In genomic region chr2:47178359-47178758, GRCh38 we compare ENCODE assay signal across 22 cellular contexts. TPM values are rescaled to one million over a fixed set of nuclear protein-coding genes. Genes with fewer than 3 reads are reported as not detected.
"Had no signal": no experiment of that assay in that cellular context is flagged by ENCODE, and none has a peak within 500 bp of the region (broad histone marks: within the 10 kb centered on the region; RNA-seq: fewer than 3 reads in every experiment).

No MANE protein-coding gene starts in this region.

- H3K27me3 Mint-ChIP-seq: activated B cell treated with CpG ODN at 0.5 μM for 24 hours; activated CD8-positive, alpha-beta T cell treated with anti-CD3 and anti-CD28 coated beads for 36 hours; activated T-helper 17 cell treated with anti-CD3 and anti-CD28 coated beads, Interleukin-2, amount 50 U/mL, for 72 hours; memory B cell had no signal

- H3K9me3 ChIP-seq: mucosa of descending colon, tibial artery had no signal

- H3K27ac Mint-ChIP-seq: activated naive CD4-positive, alpha-beta T cell treated with anti-CD3 and anti-CD28 coated beads, Interleukin-2, amount 10 ng/mL, durations not matched to agents 7 days and 5 days; activated T-helper 17 cell treated with anti-CD3 and anti-CD28 coated beads, Interleukin-2, amount 50 U/mL, for 72 hours had no signal

- ATAC-seq: activated CD8-positive, alpha-beta T cell treated with anti-CD3 and anti-CD28 coated beads for 36 hours; activated T-helper 17 cell treated with anti-CD3 and anti-CD28 coated beads, Interleukin-2, amount 50 U/mL, for 72 hours; mucosa of descending colon; stimulated activated naive CD8-positive, alpha-beta T cell treated with anti-CD3 and anti-CD28 coated beads, Interleukin-15, Interleukin-2, amounts not matched to agents 100 U/mL and 50 U/mL, for 24 hours had no signal

- H3K4me3 ChIP-seq: coronary artery, mucosa of descending colon, tibial artery had no signal

- H3K9me3 Mint-ChIP-seq: activated B cell treated with CpG ODN at 0.5 μM for 24 hours; activated CD8-positive, alpha-beta T cell treated with anti-CD3 and anti-CD28 coated beads for 36 hours; activated naive CD4-positive, alpha-beta T cell treated with anti-CD3 and anti-CD28 coated beads, Interleukin-2, amount 10 ng/mL, durations not matched to agents 7 days and 5 days; activated T-helper 17 cell treated with anti-CD3 and anti-CD28 coated beads, Interleukin-2, amount 50 U/mL, for 72 hours; memory B cell had no signal

- H3K4me3 Mint-ChIP-seq: activated B cell treated with CpG ODN at 0.5 μM for 24 hours, memory B cell had no signal

- H3K27ac ChIP-seq: coronary artery had no signal

- DNase-seq: activated B cell treated with CpG ODN at 0.5 μM for 24 hours; activated CD4-positive, alpha-beta T cell treated with anti-CD3 and anti-CD28 coated beads for 48 hours; activated CD8-positive, alpha-beta T cell treated with anti-CD3 and anti-CD28 coated beads for 36 hours; activated naive CD4-positive, alpha-beta T cell treated with anti-CD3 and anti-CD28 coated beads, Interleukin-2, amount 10 ng/mL, durations not matched to agents 7 days and 5 days; activated T-cell treated with anti-CD3 and anti-CD28 coated beads, Interleukin-2, amount 50 U/mL, for 1 hour; aorta; erythroblast; foreskin melanocyte; mucosa of descending colon; naive B cell; nucleus accumbens; stimulated activated CD4-positive, alpha-beta T cell treated with anti-CD3 and anti-CD28 coated beads, Interleukin-12 subunit alpha, Interleukin-12 subunit beta, amount 100 ng/mL, for 4 hours; stimulated activated CD4-positive, alpha-beta T cell treated with anti-CD3 and anti-CD28 coated beads, Interleukin-1b, Interleukin-23, amount 100 ng/mL, for 48 hours; stimulated activated naive CD8-positive, alpha-beta T cell treated with anti-CD3 and anti-CD28 coated beads, Interleukin-15, Interleukin-2, amounts not matched to agents 100 U/mL and 50 U/mL, for 24 hours; substantia nigra; T-helper 9 cell; tibial artery had no signal

- H3K36me3 ChIP-seq: tibial artery had no signal

- H3K27me3 ChIP-seq: tibial artery had no signal

RNA-seq across cellular contexts. Expression of gene STPG4, which starts 23.3 kb away (rescaled TPM):
- total RNA-seq: activated CD8-positive, alpha-beta T cell treated with anti-CD3 and anti-CD28 coated beads for 36 hours; urinary bladder had no signal
- polyA plus RNA-seq: liver had no signal
